In the genomic region with DNA sequence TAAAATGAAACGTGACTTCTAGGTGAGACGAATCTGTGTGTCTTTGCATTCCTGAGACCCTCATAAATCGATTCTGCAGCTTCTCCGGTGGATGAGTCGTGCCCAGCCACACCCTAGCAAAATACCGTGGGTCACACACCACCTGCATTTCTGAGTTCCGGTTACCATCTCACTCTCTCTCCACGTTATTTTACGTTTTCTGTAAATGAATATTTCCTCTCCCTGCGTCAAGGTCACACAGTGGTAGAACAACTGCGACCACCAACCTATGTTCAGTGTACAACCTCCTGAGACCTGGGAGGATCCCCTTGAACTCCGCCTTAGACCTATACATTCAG, we compare ENCODE assay signal across 1 cellular context.
TF ChIP-seq lines count a peak whose summit lies in the region.

No MANE protein-coding gene starts in this region.

TF ChIP-seq in H1, 55 proteins besides CTCF, POLR2A, EP300 and RAD21:
- TF ChIP-seq KDM4A (IDR thresholded peaks at IDR 0.05; ENCODE audit: low read depth, low read length, severe bottlenecking): no peak
- TF ChIP-seq SIRT6 (IDR thresholded peaks at IDR 0.05; ENCODE audit: low read length): no peak
- no peak for TF ChIP-seq JUND (IDR thresholded peaks at IDR 0.05; ENCODE audit: low read length)
TF ChIP-seq in H1: peak in this region for 0.
